ENCODE assay signal across 24 cellular contexts in genomic region chr3:176766862-176767261, GRCh38.
DNase-seq lines count a peak whose midpoint lies in the region; ATAC-seq and TF ChIP-seq lines count a peak whose summit lies in the region.
"Had no signal": no experiment of that assay in that cellular context is flagged by ENCODE, and none has a peak within 500 bp of the region (broad histone marks: within the 10 kb centered on the region; RNA-seq: fewer than 3 reads in every experiment).

No MANE protein-coding gene starts in this region.

- TF ChIP-seq CTCF in HCT116 (IDR thresholded peaks at IDR 0.05 in 2 of 3, conservative IDR thresholded peaks at IDR 0.05 in 1 of 3; ENCODE audit: borderline replicate concordance in 1 of 3, insufficient read depth in 1 of 3, low read depth in 2 of 3, low read length in 2 of 3) (no peak), RWPE1 (conservative IDR thresholded peaks at IDR 0.05; ENCODE audit: low read depth) (no peak), epithelial cell of esophagus (IDR thresholded peaks at IDR 0.05; ENCODE audit: insufficient read depth, low read depth, low read length, missing control alignments) (no peak), smooth muscle cell (IDR thresholded peaks at IDR 0.05; ENCODE audit: borderline replicate concordance, insufficient read depth, poor library complexity, severe bottlenecking) (no peak), dorsolateral prefrontal cortex (IDR thresholded peaks at IDR 0.05 in 54 of 56, conservative IDR thresholded peaks at IDR 0.05 in 2 of 56; ENCODE audit: low read depth in 1 of 56, partially characterized antibody in 56 of 56) (no peak)

- ATAC-seq in HCT116 (peak; percentile 65), GM21529 (IDR thresholded peaks at IDR 0.05; ENCODE audit: unreplicated experiment) (no peak)
- ATAC-seq: activated naive CD4-positive, alpha-beta T cell treated with anti-CD3 and anti-CD28 coated beads, Interleukin-2, amount 50 U/mL, for 72 hours; naive thymus-derived CD4-positive, alpha-beta T cell; WTC11 had no signal

- no peaks in the 10 kb centered on the region for H3F3A ChIP-seq in smooth muscle cell (ENCODE audit: low read depth)

- POLR2A ChIA-PET in HCT116 (lab: Charles Lee) (interaction anchor here (0.6 kb wide), 1 partner anchor 30 kb away, joined by 3 read pairs; no protein-coding TSS in a partner anchor), RWPE1 (lab: Yijun Ruan, JAX; ENCODE audit: low non-redundant PET) (no interaction called here)

- no peak for TF ChIP-seq POLR2A in HCT116 (IDR thresholded peaks at IDR 0.05; ENCODE audit: borderline replicate concordance, extremely low read depth, insufficient read depth, insufficient read length)

- no peak for TF ChIP-seq RAD21 in HCT116 (IDR thresholded peaks at IDR 0.05; ENCODE audit: low read depth)

- intact Hi-C loops in HCT116 (cut with micrococcal nuclease) (no loop called here), dorsolateral prefrontal cortex (cut with DNase I) (no loop called here)

- no peak overlapping the region for H3K9ac ChIP-seq in HCT116 (ENCODE audit: low read length)
- H3K9ac ChIP-seq in smooth muscle cell (ENCODE audit: low read depth) = no peak overlapping the region
- H3K9ac ChIP-seq: BLaER1 treated with 17β-estradiol and CSF1 and Interleukin-3, amounts not matched to agents 10 nM and 100 nM; KMS-11 had no signal

- no peaks in the 10 kb centered on the region for H3K9me2 ChIP-seq in HCT116 (ENCODE audit: insufficient read depth)

- WGBS in smooth muscle cell (ENCODE audit: low lambda C conversion rate) = 65% methylated on average over 1 of the region's 1 CpG

- DNase-seq in HCT116 (ENCODE audit: low read depth, low spot score) (no peak), RWPE1 (ENCODE audit: low spot score) (no peak), epithelial cell of esophagus (ENCODE audit: low read depth) (peak; percentile 60), smooth muscle cell (lab: John Stamatoyannopoulos, UW; ENCODE audit: unreplicated experiment) (no peak), NCI-H2029 (lab: John Stamatoyannopoulos, UW) (no peak), dorsolateral prefrontal cortex (no peak)
- DNase-seq: activated CD4-positive, alpha-beta T cell treated with anti-CD3 and anti-CD28 coated beads, Interleukin-2, amount 10 ng/mL, durations not matched to agents 7 days and 5 days; activated effector memory CD4-positive, alpha-beta T cell treated with Interleukin-2 at 50 U/mL for 16 hours; activated T-cell treated with anti-CD3 and anti-CD28 coated beads, Interleukin-2, amount 50 U/mL, for 1 hour; caudate nucleus; cortex of kidney; DMS153; head of caudate nucleus; naive thymus-derived CD4-positive, alpha-beta T cell; NCI-H1417 treated with DMSO at 0.1 percent for 48 hours; NCI-H748 treated with DMSO at 0.1 percent for 48 hours; stimulated activated CD4-positive, alpha-beta T cell treated with anti-CD3 and anti-CD28 coated beads, Interleukin-4, amount 100 ng/mL, for 24 hours; T-helper 1 cell had no signal

- H4K20me1 ChIP-seq in HCT116 (ENCODE audit: insufficient read depth) (no peaks in the 10 kb centered on the region), smooth muscle cell (ENCODE audit: low read depth) (no peaks in the 10 kb centered on the region)
- H4K20me1 ChIP-seq: BLaER1 treated with 17β-estradiol and CSF1 and Interleukin-3, amounts not matched to agents 10 nM and 100 nM had no signal

- peak overlapping the region in 1 of 2 experiments; percentile 27; a peak in 1 of 4 replicates for H3K4me3 ChIP-seq in HCT116 (replicated peaks in 1 of 2; ENCODE audit: low read depth in 1 of 2, low read length in 2 of 2)
- no peak overlapping the region for H3K4me3 ChIP-seq in epithelial cell of esophagus (ENCODE audit: low read length)
- no peak overlapping the region for H3K4me3 ChIP-seq in smooth muscle cell
- no peak overlapping the region for H3K4me3 ChIP-seq in dorsolateral prefrontal cortex
- H3K4me3 ChIP-seq: BLaER1 treated with 17β-estradiol and CSF1 and Interleukin-3, amounts not matched to agents 10 nM and 100 nM; tibial nerve had no signal

- H3K79me2 ChIP-seq in HCT116 (ENCODE audit: insufficient read depth, low read length) = no peaks in the 10 kb centered on the region
- H3K79me2 ChIP-seq in smooth muscle cell (ENCODE audit: low read depth) = no peaks in the 10 kb centered on the region

- H3K4me2 ChIP-seq in HCT116 (ENCODE audit: low read length) (peak overlapping the region; percentile 64), smooth muscle cell (no peak overlapping the region)
- H3K4me2 ChIP-seq: BLaER1 treated with 17β-estradiol and CSF1 and Interleukin-3, amounts not matched to agents 10 nM and 100 nM; KMS-11 had no signal

- no peaks in the 10 kb centered on the region for H3K9me3 ChIP-seq in HCT116 (ENCODE audit: control insufficient read depth in 1 of 2, insufficient read depth in 1 of 2, low read depth in 1 of 2, low read length in 2 of 2)
- H3K9me3 ChIP-seq in smooth muscle cell (replicated peaks; ENCODE audit: low read depth) = no peaks in the 10 kb centered on the region

- no peak overlapping the region for H3K27ac ChIP-seq in HCT116 (ENCODE audit: low read depth, low read length)
- peak overlapping the region; percentile 61 for H3K27ac ChIP-seq in RWPE1
- peak overlapping the region; percentile 12 for H3K27ac ChIP-seq in smooth muscle cell (ENCODE audit: low read depth)
- no peak overlapping the region for H3K27ac ChIP-seq in dorsolateral prefrontal cortex
- H3K27ac ChIP-seq: BLaER1 treated with 17β-estradiol and CSF1 and Interleukin-3, amounts not matched to agents 10 nM and 100 nM; KMS-11; tibial nerve had no signal

- BruUV-seq in HCT116 (replicated peaks; lab: Mats Ljungman, UMichigan) = no TSS peak

- H2AFZ ChIP-seq in HCT116 (ENCODE audit: low read depth, low read length, poor library complexity, severe bottlenecking) (peak overlapping the region; percentile 33), smooth muscle cell (ENCODE audit: low read depth) (no peak overlapping the region)

- CTCF ChIA-PET in HCT116 (lab: Charles Lee) (no interaction called here), RWPE1 (lab: Yijun Ruan, JAX) (interaction anchor here (0.9 kb wide), 1 partner anchor 154 kb away, joined by 3 read pairs; no protein-coding TSS in a partner anchor)

- H3K36me3 ChIP-seq in HCT116 (ENCODE audit: control insufficient read depth in 1 of 2, insufficient read depth in 2 of 2, low read length in 2 of 2) (no peaks in the 10 kb centered on the region), smooth muscle cell (ENCODE audit: low read depth) (no peaks in the 10 kb centered on the region)
- H3K36me3 ChIP-seq: BLaER1 treated with 17β-estradiol and CSF1 and Interleukin-3, amounts not matched to agents 10 nM and 100 nM; tibial nerve had no signal

- H3K4me1 ChIP-seq in HCT116 (ENCODE audit: control insufficient read depth in 1 of 2, insufficient read depth in 2 of 2, low read length in 2 of 2) (peaks cover 0 to 17% of the 10 kb centered on the region in 2 experiments; a peak in 2 of 4 replicates), smooth muscle cell (ENCODE audit: low read depth) (no peaks in the 10 kb centered on the region)
- H3K4me1 ChIP-seq: BLaER1 treated with 17β-estradiol and CSF1 and Interleukin-3, amounts not matched to agents 10 nM and 100 nM; tibial nerve had no signal

- RAD21 ChIA-PET in HCT116 (lab: Charles Lee; ENCODE audit: low non-redundant PET in 1 of 2, low total read pairs in 2 of 2, uncharacterized antibody in 2 of 2, unreplicated experiment in 2 of 2) = no interaction called here

- H3K27me3 ChIP-seq in HCT116 (ENCODE audit: insufficient read depth, low read length) (no peaks in the 10 kb centered on the region), smooth muscle cell (ENCODE audit: low read depth) (no peaks in the 10 kb centered on the region), dorsolateral prefrontal cortex (no peaks in the 10 kb centered on the region)
- H3K27me3 ChIP-seq: BLaER1 treated with 17β-estradiol and CSF1 and Interleukin-3, amounts not matched to agents 10 nM and 100 nM; tibial nerve had no signal

TF ChIP-seq in HCT116, 20 proteins besides CTCF, POLR2A, EP300 and RAD21:
- no peak for TF ChIP-seq EZH2 (IDR thresholded peaks at IDR 0.05)
- no peak for TF ChIP-seq MAX (IDR thresholded peaks at IDR 0.05)
- TF ChIP-seq FOSL1 (IDR thresholded peaks at IDR 0.05; ENCODE audit: low read depth) = no peak
- no peak for TF ChIP-seq YY1 (IDR thresholded peaks at IDR 0.05; ENCODE audit: extremely low read depth, insufficient replicate concordance, low read depth, low read length)
- TF ChIP-seq JUND (IDR thresholded peaks at IDR 0.05) = no peak

Comparison
In these comparisons a context has a peak if more than half of its experiments do, and no peak if none do; other contexts are left out.
1. H3K27ac ChIP-seq: peak in RWPE1 (single experiment) and smooth muscle cell (single experiment); none in HCT116 (single experiment) and dorsolateral prefrontal cortex (0 of 59).